In the genomic region with DNA sequence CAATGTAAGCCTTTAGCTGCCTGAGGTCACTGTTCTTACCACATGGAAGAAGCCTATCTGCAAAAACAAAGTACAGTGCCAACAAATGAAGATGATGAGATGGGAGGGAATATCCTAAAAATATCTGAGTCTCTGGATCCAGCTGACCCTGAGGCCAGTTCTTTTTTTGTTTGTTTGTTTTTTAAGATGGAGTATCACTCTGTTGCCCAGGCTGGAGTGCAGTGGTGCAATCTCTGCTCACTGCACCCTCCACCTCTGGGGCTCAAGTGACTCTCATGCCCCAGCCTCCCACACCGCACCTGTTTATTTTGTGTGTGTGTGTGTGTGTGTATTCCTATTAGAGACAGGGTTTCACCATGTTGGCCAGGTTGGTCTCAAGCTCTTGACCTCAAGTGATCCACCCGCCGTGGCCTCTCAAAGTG, we compare ENCODE assay signal across 22 cellular contexts. TPM values are rescaled to one million over a fixed set of nuclear protein-coding genes. Genes with fewer than 3 reads are reported as not detected.
DNase-seq lines count a peak whose midpoint lies in the region; ATAC-seq, FAIRE-seq and TF ChIP-seq lines count a peak whose summit lies in the region.
"Had no signal": no experiment of that assay in that cellular context is flagged by ENCODE, and none has a peak within 500 bp of the region (broad histone marks: within the 10 kb centered on the region; RNA-seq: fewer than 3 reads in every experiment).

No MANE protein-coding gene starts in this region.

- POLR2A ChIA-PET in activated CD8-positive, alpha-beta T cell treated with anti-CD3 and anti-CD28 coated beads for 36 hours (lab: Charles Lee) = no interaction called here

- H3K4me1 ChIP-seq in kidney (ENCODE audit: control insufficient read depth in 1 of 2, insufficient read depth in 1 of 2, low read depth in 1 of 2, low read length in 2 of 2) (no peaks in the 10 kb centered on the region), gastrocnemius medialis (peaks cover 49% of the 10 kb centered on the region in 2 donors)
- H3K4me1 ChIP-seq: A549, BLaER1 had no signal

- H3K27me3 Mint-ChIP-seq in activated CD8-positive, alpha-beta T cell treated with anti-CD3 and anti-CD28 coated beads for 36 hours = no peaks in the 10 kb centered on the region

- TF ChIP-seq POLR2A in GM12892 (IDR thresholded peaks at IDR 0.05; ENCODE audit: low read depth, low read length) = no peak
- TF ChIP-seq POLR2A in gastrocnemius medialis (IDR thresholded peaks at IDR 0.05) = peak in 1 of 2 donors; percentile 24

- H3K36me3 Mint-ChIP-seq in activated CD8-positive, alpha-beta T cell treated with anti-CD3 and anti-CD28 coated beads for 36 hours (ENCODE audit: low read depth) = peaks cover 7% of the 10 kb centered on the region

- H3K4me3 ChIP-seq in kidney (ENCODE audit: low read length in 2 of 2) = no peak overlapping the region
- H3K4me3 ChIP-seq in gastrocnemius medialis = no peak overlapping the region
- H3K4me3 ChIP-seq: A549, BLaER1 had no signal

- no peaks in the 10 kb centered on the region for H3K4me1 Mint-ChIP-seq in activated CD8-positive, alpha-beta T cell treated with anti-CD3 and anti-CD28 coated beads for 36 hours (ENCODE audit: low read depth)
- H3K4me1 Mint-ChIP-seq: H9 had no signal

- intact Hi-C loops in kidney (cut with DNase I) (no loop called here), gastrocnemius medialis (cut with DNase I; ENCODE audit: low total_unique reads) (loop anchor here (2.0 to 5.0 kb wide), 2 partner anchors 120 to 147 kb away; a partner anchor contains a TSS)
- intact Hi-C loops in activated CD8-positive, alpha-beta T cell treated with anti-CD3 and anti-CD28 coated beads for 36 hours (cut with micrococcal nuclease) = no loop called here

- peak; percentile 86 to 91 for ATAC-seq in gastrocnemius medialis
- ATAC-seq in activated CD8-positive, alpha-beta T cell treated with anti-CD3 and anti-CD28 coated beads for 36 hours = no peak
- no peak for ATAC-seq in GM21737 (IDR thresholded peaks at IDR 0.05; ENCODE audit: unreplicated experiment)
- ATAC-seq: A549; CD8-positive, alpha-beta T cell had no signal

- no peaks in the 10 kb centered on the region for H3K9me3 Mint-ChIP-seq in activated CD8-positive, alpha-beta T cell treated with anti-CD3 and anti-CD28 coated beads for 36 hours
- H3K9me3 Mint-ChIP-seq: CD8-positive, alpha-beta T cell; H9 had no signal

- H3K9ac ChIP-seq in kidney (ENCODE audit: low read length in 2 of 2) = no peak overlapping the region
- H3K9ac ChIP-seq: BLaER1 had no signal

- in situ Hi-C loops in gastrocnemius medialis (cut with MboI; ENCODE audit: low sequenced_read_pairs in 4 of 4) = no loop called here

- no peak overlapping the region for H3K27ac ChIP-seq in kidney (ENCODE audit: low read depth in 2 of 2, low read length in 2 of 2)
- peak overlapping the region; percentile 81 to 87 (median 84) for H3K27ac ChIP-seq in gastrocnemius medialis
- H3K27ac ChIP-seq: A549, BLaER1, HL-60 had no signal

- TF ChIP-seq CTCF in kidney (IDR thresholded peaks at IDR 0.05; ENCODE audit: borderline replicate concordance, extremely low read depth, insufficient read depth) = no peak
- TF ChIP-seq CTCF in gastrocnemius medialis (IDR thresholded peaks at IDR 0.05 in 4 of 5, conservative IDR thresholded peaks at IDR 0.05 in 1 of 5) = no peak
- no peak for TF ChIP-seq CTCF in activated CD8-positive, alpha-beta T cell treated with anti-CD3 and anti-CD28 coated beads for 36 hours (IDR thresholded peaks at IDR 0.05)

- H3K9me3 ChIP-seq in kidney (ENCODE audit: control insufficient read depth in 1 of 2, low read length in 2 of 2) (no peaks in the 10 kb centered on the region), gastrocnemius medialis (no peaks in the 10 kb centered on the region)
- H3K9me3 ChIP-seq: A549, BLaER1 had no signal

- FAIRE-seq in GM12892 (lab: Jason Lieb, UNC) (peak; percentile 58), kidney (lab: Jason Lieb, UNC) (no peak)
- FAIRE-seq: A549 had no signal

- no peak overlapping the region for H3K4me3 Mint-ChIP-seq in activated CD8-positive, alpha-beta T cell treated with anti-CD3 and anti-CD28 coated beads for 36 hours
- H3K4me3 Mint-ChIP-seq: CD8-positive, alpha-beta T cell; H9 had no signal

- CTCF ChIA-PET in activated CD8-positive, alpha-beta T cell treated with anti-CD3 and anti-CD28 coated beads for 36 hours (lab: Charles Lee) = interaction anchor here (0.6 to 1.6 kb wide), 2 partner anchors 20 to 108 kb away, joined by 3 to 4 read pairs; no protein-coding TSS in a partner anchor

- no peaks in the 10 kb centered on the region for H3K27me3 ChIP-seq in gastrocnemius medialis
- H3K27me3 ChIP-seq: BLaER1 had no signal

- H3K36me3 ChIP-seq in kidney (ENCODE audit: control insufficient read depth in 1 of 2, insufficient read depth in 2 of 2, low read length in 2 of 2) = no peaks in the 10 kb centered on the region
- H3K36me3 ChIP-seq in gastrocnemius medialis = no peaks in the 10 kb centered on the region

- no peak overlapping the region for H3K27ac Mint-ChIP-seq in activated CD8-positive, alpha-beta T cell treated with anti-CD3 and anti-CD28 coated beads for 36 hours
- H3K27ac Mint-ChIP-seq: CD8-positive, alpha-beta T cell; H9 had no signal

- DNase-seq in GM12892 (ENCODE audit: insufficient read length) (no peak), NCI-H2029 treated with DMSO at 0.1 percent for 48 hours (lab: John Stamatoyannopoulos, UW) (peak; percentile 4), kidney (peak; percentile 22), gastrocnemius medialis (peak; percentile 83 to 92), DMS153 (lab: John Stamatoyannopoulos, UW) (no peak), GF-D8 (lab: John Stamatoyannopoulos, UW) (no peak)
- DNase-seq in activated CD8-positive, alpha-beta T cell treated with anti-CD3 and anti-CD28 coated beads for 36 hours = no peak
- DNase-seq: Calu3; CD8-positive, alpha-beta T cell; DMS79; H9; Kasumi-1; MM.1S; NCI-H1092; NCI-H1694; NCI-H2227 treated with DMSO at 0.1 percent for 48 hours; NCI-H524 treated with DMSO at 0.1 percent for 48 hours; SIG-M5 had no signal

RNA-seq across cellular contexts. Expression of a gene that starts 44.9 kb away (rescaled TPM):
- 19.7 TPM for polyA plus RNA-seq in GM12892 (2012; ENCODE audit: missing spikeins)
- total RNA-seq in kidney (22.6 TPM), gastrocnemius medialis (100 to 1,000 TPM in 1 of 4 donors, 10 to 100 TPM in 3; 26.9 to 147 (median 72.0) TPM)
- polyA plus RNA-seq in kidney (ENCODE audit: insufficient read depth, low read depth, low replicate concordance) = 2.2 TPM
- 10 to 100 TPM; 17.8 to 18.5 TPM for total RNA-seq in activated CD8-positive, alpha-beta T cell treated with anti-CD3 and anti-CD28 coated beads for 36 hours

Comparison
In these comparisons a context has a peak if more than half of its experiments do, and no peak if none do; other contexts are left out.
1. DNase-seq: peak in NCI-H2029 treated with DMSO at 0.1 percent for 48 hours (single experiment), kidney (single experiment) and gastrocnemius medialis (2 of 2); none in GM12892 (single experiment), activated CD8-positive, alpha-beta T cell treated with anti-CD3 and anti-CD28 coated beads for 36 hours (single experiment), DMS153 (single experiment) and GF-D8 (single experiment).
2. H3K27ac ChIP-seq: peak in gastrocnemius medialis (4 of 4); none in kidney (0 of 2).
3. ATAC-seq: peak in gastrocnemius medialis (2 of 2); none in activated CD8-positive, alpha-beta T cell treated with anti-CD3 and anti-CD28 coated beads for 36 hours (single experiment) and GM21737 (single experiment).